ENCODE assay signal across 15 cellular contexts in genomic region chr16:15403392-15403995, GRCh38. TPM values are rescaled to one million over a fixed set of nuclear protein-coding genes. Genes with fewer than 3 reads are reported as not detected.
DNase-seq lines count a peak whose midpoint lies in the region; ATAC-seq and TF ChIP-seq lines count a peak whose summit lies in the region.
"Had no signal": no experiment of that assay in that cellular context is flagged by ENCODE, and none has a peak within 500 bp of the region (broad histone marks: within the 10 kb centered on the region; RNA-seq: fewer than 3 reads in every experiment).

No MANE protein-coding gene starts in this region.

- H3K36me3 Mint-ChIP-seq in activated B cell treated with CpG ODN at 0.5 μM for 24 hours (ENCODE audit: low read depth) = no peaks in the 10 kb centered on the region

- ATAC-seq in activated B cell treated with CpG ODN at 0.5 μM for 24 hours (ENCODE audit: low read depth) (peak; percentile 28), HG02973 (IDR thresholded peaks at IDR 0.05; ENCODE audit: unreplicated experiment) (no peak), GM19463 (IDR thresholded peaks at IDR 0.05; ENCODE audit: unreplicated experiment) (no peak)
- ATAC-seq: effector memory CD8-positive, alpha-beta T cell; Right ventricle myocardium inferior had no signal

- H3K79me2 ChIP-seq in DOHH2 (ENCODE audit: control insufficient read depth, low read length) = no peaks in the 10 kb centered on the region

- no peaks in the 10 kb centered on the region for H3K27me3 ChIP-seq in DOHH2 (ENCODE audit: control insufficient read depth, low read length)
- H3K27me3 ChIP-seq: cardiac muscle cell had no signal

- H3K27me3 Mint-ChIP-seq in activated B cell treated with CpG ODN at 0.5 μM for 24 hours = no peaks in the 10 kb centered on the region

- peak overlapping the region; percentile 33 for H3K4me3 ChIP-seq in DOHH2 (ENCODE audit: low read length)
- H3K4me3 ChIP-seq: cardiac muscle cell had no signal

- H3K27ac ChIP-seq in DOHH2 (ENCODE audit: low read depth, low read length) = 0 out of 2 replicates have a peak overlapping the region, but pooled peaks have one; percentile 16
- H3K27ac ChIP-seq: cardiac muscle cell had no signal

- no peaks in the 10 kb centered on the region for H3K9me2 ChIP-seq in DOHH2 (replicated peaks; ENCODE audit: control insufficient read depth, low read length)

- no peaks in the 10 kb centered on the region for H3K9me3 Mint-ChIP-seq in activated B cell treated with CpG ODN at 0.5 μM for 24 hours
- H3K9me3 Mint-ChIP-seq: effector memory CD8-positive, alpha-beta T cell had no signal

- TF ChIP-seq CTCF in DOHH2 (IDR thresholded peaks at IDR 0.05; ENCODE audit: low read depth, low read length, poor library complexity, severe bottlenecking) (no peak), activated B cell treated with CpG ODN at 0.5 μM for 24 hours (IDR thresholded peaks at IDR 0.05) (no peak)

- H3K4me3 Mint-ChIP-seq in activated B cell treated with CpG ODN at 0.5 μM for 24 hours = peak overlapping the region; percentile 64
- H3K4me3 Mint-ChIP-seq: effector memory CD8-positive, alpha-beta T cell had no signal

- no peaks in the 10 kb centered on the region for H3K9me3 ChIP-seq in DOHH2 (ENCODE audit: control insufficient read depth, insufficient read depth, low read length)

- POLR2A ChIA-PET in activated B cell treated with CpG ODN at 0.5 μM for 24 hours (lab: Charles Lee) = interaction anchor here (0.6 to 1.3 kb wide), 3 partner anchors 239 to 915 kb away, joined by 3 to 7 read pairs (median 4); partner anchors contain the start of gene MARF1

- H3F3A ChIP-seq in DOHH2 (ENCODE audit: control insufficient read depth, insufficient read depth) = no peaks in the 10 kb centered on the region

- H3K27ac Mint-ChIP-seq in activated B cell treated with CpG ODN at 0.5 μM for 24 hours = no peak overlapping the region
- H3K27ac Mint-ChIP-seq: effector memory CD8-positive, alpha-beta T cell had no signal

- H3K36me3 ChIP-seq in DOHH2 (ENCODE audit: control insufficient read depth, low read length) = no peaks in the 10 kb centered on the region
- H3K36me3 ChIP-seq: cardiac muscle cell had no signal

- peak; percentile 80 for DNase-seq in MV-4-11 (lab: John Stamatoyannopoulos, UW)
- DNase-seq in activated B cell treated with CpG ODN at 0.5 μM for 24 hours = no peak
- DNase-seq in kidney tubule cell (ENCODE audit: low spot score) = peak; percentile 44
- no peak for DNase-seq in NCI-H2196 treated with DMSO at 0.1 percent for 48 hours (lab: John Stamatoyannopoulos, UW; ENCODE audit: unreplicated experiment)
- no peak for DNase-seq in NCI-H1694 (lab: John Stamatoyannopoulos, UW)
- DNase-seq: effector memory CD8-positive, alpha-beta T cell; head of caudate nucleus; kidney; NCI-H1436; NCI-H524 treated with DMSO at 0.1 percent for 48 hours had no signal

- H4K20me1 ChIP-seq in DOHH2 (ENCODE audit: control insufficient read depth, insufficient read depth, low read depth, low read length) = no peaks in the 10 kb centered on the region

- intact Hi-C loops in activated B cell treated with CpG ODN at 0.5 μM for 24 hours (cut with micrococcal nuclease) = no loop called here

- H3K4me1 Mint-ChIP-seq in activated B cell treated with CpG ODN at 0.5 μM for 24 hours = peaks cover 16% of the 10 kb centered on the region

- CTCF ChIA-PET in activated B cell treated with CpG ODN at 0.5 μM for 24 hours (lab: Charles Lee) = interaction anchor here (0.6 kb wide), 1 partner anchor 106 kb away, joined by 4 read pairs; no protein-coding TSS in a partner anchor

- peak overlapping the region; percentile 58 for H3K4me2 ChIP-seq in DOHH2 (ENCODE audit: low read length)

- H3K4me1 ChIP-seq in DOHH2 (ENCODE audit: control insufficient read depth, low read length) = peaks cover 24% of the 10 kb centered on the region

RNA-seq across cellular contexts. Expression of gene MPV17L, which starts 7.9 kb away (rescaled TPM):
- total RNA-seq in activated B cell treated with CpG ODN at 0.5 μM for 24 hours = 0.17 and 0.55 TPM in 2 replicates

RNA-seq across cellular contexts. Expression of gene NPIPA5, which starts 25.4 kb away (rescaled TPM):
- total RNA-seq in activated B cell treated with CpG ODN at 0.5 μM for 24 hours = 0.29 and 0.34 TPM in 2 replicates

RNA-seq across cellular contexts. Expression of gene BMERB1, which starts 30.9 kb away (rescaled TPM):
- total RNA-seq in activated B cell treated with CpG ODN at 0.5 μM for 24 hours = 7.1 TPM in 2 replicates

Comparison
In these comparisons a context has a peak if more than half of its experiments do, and no peak if none do; other contexts are left out.
1. DNase-seq: peak in MV-4-11 (single experiment) and kidney tubule cell (single experiment); none in activated B cell treated with CpG ODN at 0.5 μM for 24 hours (single experiment), NCI-H2196 treated with DMSO at 0.1 percent for 48 hours (single experiment) and NCI-H1694 (single experiment).